Comparison of ENCODE assay signal across 19 cellular contexts in the genomic region with DNA sequence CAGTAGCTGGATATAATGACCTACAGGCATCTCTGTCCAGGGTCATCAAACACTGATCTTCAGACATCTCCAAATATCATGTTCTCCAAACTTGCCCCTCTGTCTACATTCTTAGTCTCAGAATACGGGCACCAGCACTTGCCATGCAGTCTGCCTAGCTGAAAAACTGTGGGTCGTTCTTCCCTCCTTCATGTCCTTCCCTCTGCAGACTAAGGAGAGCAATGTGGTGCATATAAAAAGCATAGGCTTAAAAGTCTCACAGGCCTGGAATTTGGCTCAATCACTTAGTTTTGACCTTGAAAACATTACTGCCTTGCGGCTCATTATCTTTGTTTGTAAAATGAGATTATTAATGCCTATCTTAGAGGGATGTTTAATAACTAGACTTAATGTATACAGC.
DNase-seq lines count a peak whose midpoint lies in the region; ATAC-seq and TF ChIP-seq lines count a peak whose summit lies in the region.
"Had no signal": no experiment of that assay in that cellular context is flagged by ENCODE, and none has a peak within 500 bp of the region (broad histone marks: within the 10 kb centered on the region; RNA-seq: fewer than 3 reads in every experiment).

No MANE protein-coding gene starts in this region.

- peak overlapping the region; percentile 18 for H3K4me3 Mint-ChIP-seq in HFFc6
- no peak overlapping the region for H3K4me3 Mint-ChIP-seq in stimulated activated naive CD8-positive, alpha-beta T cell treated with anti-CD3 and anti-CD28 coated beads, Interleukin-15, amount 100 ng/mL, for 72 hours
- H3K4me3 Mint-ChIP-seq: CD8-positive, alpha-beta T cell; GM23338; IgD-negative memory B cell had no signal

- H3K9me3 Mint-ChIP-seq in HFFc6, result peaks cover 5% of the 10 kb centered on the region; the same call in 1 of the 2 replicates
- peaks cover 0 to 7% of the 10 kb centered on the region in 2 donors for H3K9me3 Mint-ChIP-seq in stimulated activated naive CD8-positive, alpha-beta T cell treated with anti-CD3 and anti-CD28 coated beads, Interleukin-15, amount 100 ng/mL, for 72 hours

- no peak for TF ChIP-seq CTCF in HFFc6 (IDR thresholded peaks at IDR 0.05)

- DNase-seq in HFFc6, result no peak
- DNase-seq in amniotic epithelial cell (ENCODE audit: low read depth), result peak; percentile 53
- DNase-seq in iris pigment epithelial cell (ENCODE audit: low read depth), result peak; percentile 30
- no peak for DNase-seq in stimulated activated naive CD8-positive, alpha-beta T cell treated with anti-CD3 and anti-CD28 coated beads, Interleukin-15, amount 100 ng/mL, for 72 hours
- DNase-seq in foreskin melanocyte, result no peak
- DNase-seq in dermis blood vessel endothelial cell, result no peak
- DNase-seq: C1 segment of cervical spinal cord; Caco-2; CD8-positive, alpha-beta T cell; MM.1S; NCI-H2029; NCI-H446; NCI-H524 treated with DMSO at 0.1 percent for 48 hours; NCI-H82; NK-92 treated with Interleukin-12 subunit alpha and Interleukin-12 subunit beta, amount 100 ng/mL, for 24 hours had no signal

- H3K27me3 Mint-ChIP-seq in HFFc6 (ENCODE audit: insufficient read depth), result no peaks in the 10 kb centered on the region
- H3K27me3 Mint-ChIP-seq in stimulated activated naive CD8-positive, alpha-beta T cell treated with anti-CD3 and anti-CD28 coated beads, Interleukin-15, amount 100 ng/mL, for 72 hours, result no peaks in the 10 kb centered on the region
- H3K27me3 Mint-ChIP-seq: IgD-negative memory B cell had no signal

- no peak for ATAC-seq in HG02763 (IDR thresholded peaks at IDR 0.05; ENCODE audit: unreplicated experiment)
- no peak for ATAC-seq in stimulated activated naive CD8-positive, alpha-beta T cell treated with anti-CD3 and anti-CD28 coated beads, Interleukin-15, amount 100 ng/mL, for 72 hours
- ATAC-seq: A549; CD8-positive, alpha-beta T cell; GM23338 had no signal

- peaks cover 5% of the 10 kb centered on the region; the same call in 1 of the 2 replicates for H3K36me3 Mint-ChIP-seq in HFFc6 (ENCODE audit: low read depth)
- H3K36me3 Mint-ChIP-seq: CD8-positive, alpha-beta T cell; IgD-negative memory B cell had no signal

- peak overlapping the region; percentile 79 for H3K27ac Mint-ChIP-seq in HFFc6
- H3K27ac Mint-ChIP-seq in stimulated activated naive CD8-positive, alpha-beta T cell treated with anti-CD3 and anti-CD28 coated beads, Interleukin-15, amount 100 ng/mL, for 72 hours, result no peak overlapping the region
- H3K27ac Mint-ChIP-seq: CD8-positive, alpha-beta T cell; GM23338; IgD-negative memory B cell had no signal

- no peaks in the 10 kb centered on the region; the same call in none of the 2 replicates for H3K4me1 Mint-ChIP-seq in HFFc6 (ENCODE audit: low read depth)
- no peaks in the 10 kb centered on the region for H3K4me1 Mint-ChIP-seq in stimulated activated naive CD8-positive, alpha-beta T cell treated with anti-CD3 and anti-CD28 coated beads, Interleukin-15, amount 100 ng/mL, for 72 hours
- H3K4me1 Mint-ChIP-seq: IgD-negative memory B cell had no signal

Comparison
In these comparisons a context has a peak if more than half of its experiments do, and no peak if none do; other contexts are left out.
1. DNase-seq: peak in amniotic epithelial cell (single experiment) and iris pigment epithelial cell (single experiment); none in HFFc6 (single experiment), stimulated activated naive CD8-positive, alpha-beta T cell treated with anti-CD3 and anti-CD28 coated beads, Interleukin-15, amount 100 ng/mL, for 72 hours (0 of 2), foreskin melanocyte (single experiment) and dermis blood vessel endothelial cell (single experiment).